In genomic region chr4:17232575-17233253, GRCh38 we compare ENCODE assay signal across 13 cellular contexts.
DNase-seq lines count a peak whose midpoint lies in the region; ATAC-seq and TF ChIP-seq lines count a peak whose summit lies in the region.
"Had no signal": no experiment of that assay in that cellular context is flagged by ENCODE, and none has a peak within 500 bp of the region (broad histone marks: within the 10 kb centered on the region; RNA-seq: fewer than 3 reads in every experiment).

No MANE protein-coding gene starts in this region.

- no peaks in the 10 kb centered on the region for H3K4me1 Mint-ChIP-seq in stimulated activated effector memory CD8-positive, alpha-beta T cell treated with anti-CD3 and anti-CD28 coated beads, Interleukin-12 subunit alpha, Interleukin-12 subunit beta, amount 100 ng/mL, for 72 hours
- H3K4me1 Mint-ChIP-seq: activated B cell treated with CpG ODN at 0.5 μM for 24 hours had no signal

- H3K9me3 Mint-ChIP-seq in stimulated activated effector memory CD8-positive, alpha-beta T cell treated with anti-CD3 and anti-CD28 coated beads, Interleukin-12 subunit alpha, Interleukin-12 subunit beta, amount 100 ng/mL, for 72 hours, result no peaks in the 10 kb centered on the region
- H3K9me3 Mint-ChIP-seq: activated B cell treated with CpG ODN at 0.5 μM for 24 hours had no signal

- H3K36me3 Mint-ChIP-seq in stimulated activated effector memory CD8-positive, alpha-beta T cell treated with anti-CD3 and anti-CD28 coated beads, Interleukin-12 subunit alpha, Interleukin-12 subunit beta, amount 100 ng/mL, for 72 hours, result no peaks in the 10 kb centered on the region

- DNase-seq in HCEC 1CT (peak; percentile 17), astrocyte of the hippocampus (ENCODE audit: low read depth, low spot score) (peak; percentile 90), inferior parietal cortex (ENCODE audit: extremely low spot score) (peak; percentile 51), testis (peak; percentile 82), NCI-H1694 (lab: John Stamatoyannopoulos, UW) (no peak)
- no peak for DNase-seq in activated T-cell treated with anti-CD3 and anti-CD28 coated beads, Interleukin-2, amount 50 U/mL, for 1 hour
- no peak for DNase-seq in stimulated activated effector memory CD8-positive, alpha-beta T cell treated with anti-CD3 and anti-CD28 coated beads, Interleukin-12 subunit alpha, Interleukin-12 subunit beta, amount 100 ng/mL, for 72 hours (ENCODE audit: low spot score in 2 of 2)
- DNase-seq: activated B cell treated with CpG ODN at 0.5 μM for 24 hours; NK-92 treated with Interleukin-12 subunit alpha and Interleukin-12 subunit beta, amount 100 ng/mL, for 24 hours; stimulated activated CD8-positive, alpha-beta memory T cell treated with anti-CD3 and anti-CD28 coated beads, Interleukin-4, amount 100 ng/mL, for 48 hours had no signal

- ATAC-seq in stimulated activated effector memory CD8-positive, alpha-beta T cell treated with anti-CD3 and anti-CD28 coated beads, Interleukin-12 subunit alpha, Interleukin-12 subunit beta, amount 100 ng/mL, for 72 hours, result no peak
- no peak for ATAC-seq in GM21619 (IDR thresholded peaks at IDR 0.05; ENCODE audit: unreplicated experiment)
- ATAC-seq: activated naive CD4-positive, alpha-beta T cell treated with anti-CD3 and anti-CD28 coated beads, Interleukin-2, amount 50 U/mL, for 72 hours had no signal

- H3K9me3 ChIP-seq in testis, result no peaks in the 10 kb centered on the region
- H3K9me3 ChIP-seq: neutrophil had no signal

- 37 to 53% methylated on average over 3 of the region's 3 CpGs for WGBS in testis, 2 donors

- intact Hi-C loops in testis (cut with DNase I; ENCODE audit: low total_unique reads), result no loop called here

- no peak overlapping the region for H3K4me3 Mint-ChIP-seq in stimulated activated effector memory CD8-positive, alpha-beta T cell treated with anti-CD3 and anti-CD28 coated beads, Interleukin-12 subunit alpha, Interleukin-12 subunit beta, amount 100 ng/mL, for 72 hours
- H3K4me3 Mint-ChIP-seq: activated B cell treated with CpG ODN at 0.5 μM for 24 hours had no signal

- no peak for TF ChIP-seq CTCF in testis (IDR thresholded peaks at IDR 0.05)

- H3K4me1 ChIP-seq in testis, result peaks cover 20% of the 10 kb centered on the region

- peak overlapping the region; percentile 68 to 88 for H3K27ac ChIP-seq in testis
- H3K27ac ChIP-seq: neutrophil had no signal

- no peak overlapping the region for H3K27ac Mint-ChIP-seq in stimulated activated effector memory CD8-positive, alpha-beta T cell treated with anti-CD3 and anti-CD28 coated beads, Interleukin-12 subunit alpha, Interleukin-12 subunit beta, amount 100 ng/mL, for 72 hours
- H3K27ac Mint-ChIP-seq: activated B cell treated with CpG ODN at 0.5 μM for 24 hours; activated naive CD4-positive, alpha-beta T cell treated with anti-CD3 and anti-CD28 coated beads, Interleukin-2, amount 50 U/mL, for 72 hours had no signal

- no peak for TF ChIP-seq POLR2A in testis (IDR thresholded peaks at IDR 0.05)

- H3K27me3 ChIP-seq in testis, result no peaks in the 10 kb centered on the region
- H3K27me3 ChIP-seq: neutrophil had no signal

- no peaks in the 10 kb centered on the region for H3K36me3 ChIP-seq in testis (ENCODE audit: low read depth, missing control alignments)
- H3K36me3 ChIP-seq: neutrophil had no signal

- H3K4me3 ChIP-seq in testis, result no peak overlapping the region

Comparison
In these comparisons a context has a peak if more than half of its experiments do, and no peak if none do; other contexts are left out.
1. DNase-seq: peak in HCEC 1CT (single experiment), astrocyte of the hippocampus (single experiment), inferior parietal cortex (single experiment) and testis (single experiment); none in activated T-cell treated with anti-CD3 and anti-CD28 coated beads, Interleukin-2, amount 50 U/mL, for 1 hour (single experiment), stimulated activated effector memory CD8-positive, alpha-beta T cell treated with anti-CD3 and anti-CD28 coated beads, Interleukin-12 subunit alpha, Interleukin-12 subunit beta, amount 100 ng/mL, for 72 hours (0 of 2) and NCI-H1694 (single experiment).